ENCODE assay signal across 18 cellular contexts in genomic region chr12:69555461-69555860, GRCh38. TPM values are rescaled to one million over a fixed set of nuclear protein-coding genes. Genes with fewer than 3 reads are reported as not detected.
A peak's percentile ranks its signal among the peaks of the same experiment; 100 is the strongest.
DNase-seq lines count a peak whose midpoint lies in the region; FAIRE-seq and TF ChIP-seq lines count a peak whose summit lies in the region.
"Had no signal": no experiment of that assay in that cellular context is flagged by ENCODE, and none has a peak within 500 bp of the region (broad histone marks: within the 10 kb centered on the region; RNA-seq: fewer than 3 reads in every experiment).

No MANE protein-coding gene starts in this region.

- H3K4me3 Mint-ChIP-seq in astrocyte (ENCODE audit: unreplicated experiment) = no peak overlapping the region
- H3K4me3 Mint-ChIP-seq: neural crest cell had no signal

- H3K4me1 Mint-ChIP-seq in astrocyte (ENCODE audit: low read depth, unreplicated experiment) = peaks cover 17% of the 10 kb centered on the region

- H3K27ac Mint-ChIP-seq in astrocyte (ENCODE audit: unreplicated experiment) = peak overlapping the region; percentile 81
- H3K27ac Mint-ChIP-seq: activated T-helper 2 cell treated with anti-CD3 and anti-CD28 coated beads, Interferon-gamma antibody, Interleukin-2, Interleukin-4, amounts not matched to agents 10 μg/mL and 5 μg/mL and 100 μg/mL, durations not matched to agents 14 hours and 24 hours and 36 hours had no signal

- H3K9ac ChIP-seq in astrocyte (ENCODE audit: low read length) = peak overlapping the region; percentile 4

- CTCF ChIA-PET in AG04450 (lab: Charles Lee) = interaction anchor here (0.6 to 9.0 kb wide), 9 partner anchors 13 to 198 kb away, joined by 3 to 73 read pairs (median 4); no protein-coding TSS in a partner anchor

- no peaks in the 10 kb centered on the region for H3K36me3 ChIP-seq in astrocyte (ENCODE audit: insufficient read depth, low read length)
- no peaks in the 10 kb centered on the region for H3K36me3 ChIP-seq in effector memory CD4-positive, alpha-beta T cell (ENCODE audit: control insufficient read depth, insufficient read depth, low read length)
- H3K36me3 ChIP-seq: vagina had no signal

- H3K27ac ChIP-seq in AG04450 (ENCODE audit: low read depth, low read length) = peak overlapping the region; percentile 89
- peak overlapping the region; percentile 71 for H3K27ac ChIP-seq in astrocyte (ENCODE audit: low read depth, low read length)
- H3K27ac ChIP-seq in effector memory CD4-positive, alpha-beta T cell (ENCODE audit: insufficient read depth, low read length, poor library complexity, severe bottlenecking) = no peak overlapping the region
- H3K27ac ChIP-seq: C4-2B, vagina had no signal

- H3K36me3 Mint-ChIP-seq in astrocyte (ENCODE audit: low read depth, unreplicated experiment) = no peaks in the 10 kb centered on the region

- H3K9me3 Mint-ChIP-seq in astrocyte (ENCODE audit: unreplicated experiment) = no peaks in the 10 kb centered on the region
- H3K9me3 Mint-ChIP-seq: activated T-helper 2 cell treated with anti-CD3 and anti-CD28 coated beads, Interferon-gamma antibody, Interleukin-2, Interleukin-4, amounts not matched to agents 10 μg/mL and 5 μg/mL and 100 μg/mL, durations not matched to agents 14 hours and 24 hours and 36 hours; neural crest cell had no signal

- peak overlapping the region; percentile 12 for H3K4me2 ChIP-seq in astrocyte (ENCODE audit: low read length)

- no peak overlapping the region for H2AFZ ChIP-seq in astrocyte (ENCODE audit: low read depth, low read length)

- no peaks in the 10 kb centered on the region for H3K27me3 Mint-ChIP-seq in astrocyte (ENCODE audit: low read depth, unreplicated experiment)

- DNase-seq in AG04450 (ENCODE audit: low read depth, low spot score) (peak; percentile 94), HT1080 (ENCODE audit: low read depth) (peak; percentile 85), astrocyte (ENCODE audit: low read depth) (peak; percentile 94), iris pigment epithelial cell (ENCODE audit: low read depth) (peak; percentile 87), amygdala (lab: John Stamatoyannopoulos, UW) (no peak), GOT3 (lab: John Stamatoyannopoulos, UW) (no peak), NCI-H146 treated with DMSO at 0.1 percent for 48 hours (lab: John Stamatoyannopoulos, UW; ENCODE audit: unreplicated experiment) (no peak)
- DNase-seq in effector memory CD4-positive, alpha-beta T cell = no peak
- DNase-seq: activated CD4-positive, alpha-beta T cell treated with anti-CD3 and anti-CD28 coated beads for 4 hours; GDM1; MV-4-11; NCI-H69; stimulated activated CD8-positive, alpha-beta memory T cell treated with anti-CD3 and anti-CD28 coated beads, Interleukin-4, amount 100 ng/mL, for 48 hours had no signal

- no peaks in the 10 kb centered on the region for H3K27me3 ChIP-seq in AG04450 (ENCODE audit: control insufficient read depth, insufficient read depth, low read length)
- no peaks in the 10 kb centered on the region for H3K27me3 ChIP-seq in astrocyte (ENCODE audit: insufficient read depth, low read length)
- no peaks in the 10 kb centered on the region for H3K27me3 ChIP-seq in effector memory CD4-positive, alpha-beta T cell (replicated peaks; ENCODE audit: control insufficient read depth, insufficient read depth, low read length, poor library complexity, severe bottlenecking)
- H3K27me3 ChIP-seq: vagina had no signal

- H3K4me3 ChIP-seq in AG04450 (ENCODE audit: low read depth, low read length) = no peak overlapping the region
- no peak overlapping the region for H3K4me3 ChIP-seq in astrocyte (ENCODE audit: insufficient read depth, low read depth, low read length)
- no peak overlapping the region for H3K4me3 ChIP-seq in effector memory CD4-positive, alpha-beta T cell (ENCODE audit: insufficient read depth, low read depth, low read length, poor library complexity, severe bottlenecking)
- H3K4me3 ChIP-seq: vagina had no signal

- peaks cover 4% of the 10 kb centered on the region for H4K20me1 ChIP-seq in astrocyte (ENCODE audit: insufficient read depth, low read length)

- TF ChIP-seq CTCF in AG04450 (IDR thresholded peaks at IDR 0.05; ENCODE audit: low read depth, low read length) (no peak), astrocyte (IDR thresholded peaks at IDR 0.05; ENCODE audit: insufficient read depth, low read depth, low read length) (no peak)

- FAIRE-seq in astrocyte (lab: Jason Lieb, UNC) = peak; percentile 84
- FAIRE-seq: colon had no signal

- H3K9me3 ChIP-seq in AG04450 (ENCODE audit: control insufficient read depth, insufficient read depth, low read length) (peaks cover 2% of the 10 kb centered on the region; the same call in 1 of the 2 replicates), astrocyte (ENCODE audit: insufficient read depth, low read depth, low read length) (no peaks in the 10 kb centered on the region)
- no peaks in the 10 kb centered on the region for H3K9me3 ChIP-seq in effector memory CD4-positive, alpha-beta T cell (ENCODE audit: control insufficient read depth, low read length)
- H3K9me3 ChIP-seq: vagina had no signal

- H3K79me2 ChIP-seq in astrocyte (ENCODE audit: insufficient read depth, low read length) = peaks cover 53% of the 10 kb centered on the region

- H3K4me1 ChIP-seq in astrocyte (ENCODE audit: insufficient read depth, low read length) = peaks cover 11% of the 10 kb centered on the region
- H3K4me1 ChIP-seq in effector memory CD4-positive, alpha-beta T cell (ENCODE audit: control insufficient read depth, insufficient read depth, low read length, poor library complexity, severe bottlenecking) = no peaks in the 10 kb centered on the region

- POLR2A ChIA-PET in AG04450 (lab: Yijun Ruan, JAX) = interaction anchor here (0.5 to 2.0 kb wide), 7 partner anchors 14 to 138 kb away, joined by 3 to 13 read pairs (median 5); no protein-coding TSS in a partner anchor

RNA-seq across cellular contexts. Expression of gene CCT2, which starts 29.8 kb away (rescaled TPM):
- 256 and 284 TPM in 2 replicates for polyA plus RNA-seq in AG04450 (2011; rRNA removed)
- 173 and 196 TPM in 2 replicates for polyA minus RNA-seq in AG04450 (2011; rRNA and poly(A)+ RNA removed)
- total RNA-seq in HT1080 (2014; rRNA removed; shearing (Covaris generic)) = 459 and 483 TPM in 2 replicates
- polyA plus RNA-seq in HT1080 (2015; cell fraction: cytosol; rRNA removed) = 334 and 339 TPM in 2 replicates
- 585 and 606 TPM in 2 replicates for polyA plus RNA-seq in HT1080 (2015; cell fraction: nucleus; rRNA removed)
- total RNA-seq in astrocyte = 241 and 262 TPM in 2 replicates

RNA-seq across cellular contexts. Expression of gene LRRC10, which starts 55.2 kb away (rescaled TPM):
- not detected in 2 replicates for polyA plus RNA-seq in AG04450 (2011; rRNA removed)
- polyA minus RNA-seq in AG04450 (2011; rRNA and poly(A)+ RNA removed) = not detected in 2 replicates
- total RNA-seq in HT1080 (2014; rRNA removed; shearing (Covaris generic)) = not detected in 2 replicates
- not detected in 2 replicates for polyA plus RNA-seq in HT1080 (2015; cell fraction: cytosol; rRNA removed)
- polyA plus RNA-seq in HT1080 (2015; cell fraction: nucleus; rRNA removed) = not detected in 2 replicates
- total RNA-seq in astrocyte = not detected in 2 replicates
- total RNA-seq: activated T-helper 2 cell treated with anti-CD3 and anti-CD28 coated beads, Interferon-gamma antibody, Interleukin-2, Interleukin-4, amounts not matched to agents 10 μg/mL and 5 μg/mL and 100 μg/mL, durations not matched to agents 14 hours and 24 hours and 36 hours; neural crest cell; vagina had no signal

Comparison
In these comparisons a context has a peak if more than half of its experiments do, and no peak if none do; other contexts are left out.
1. DNase-seq: peak in AG04450 (single experiment), HT1080 (single experiment), astrocyte (single experiment) and iris pigment epithelial cell (single experiment); none in amygdala (0 of 56), GOT3 (single experiment), effector memory CD4-positive, alpha-beta T cell (0 of 3) and NCI-H146 treated with DMSO at 0.1 percent for 48 hours (single experiment).